ENCODE assay signal across 11 cellular contexts in the genomic region with DNA sequence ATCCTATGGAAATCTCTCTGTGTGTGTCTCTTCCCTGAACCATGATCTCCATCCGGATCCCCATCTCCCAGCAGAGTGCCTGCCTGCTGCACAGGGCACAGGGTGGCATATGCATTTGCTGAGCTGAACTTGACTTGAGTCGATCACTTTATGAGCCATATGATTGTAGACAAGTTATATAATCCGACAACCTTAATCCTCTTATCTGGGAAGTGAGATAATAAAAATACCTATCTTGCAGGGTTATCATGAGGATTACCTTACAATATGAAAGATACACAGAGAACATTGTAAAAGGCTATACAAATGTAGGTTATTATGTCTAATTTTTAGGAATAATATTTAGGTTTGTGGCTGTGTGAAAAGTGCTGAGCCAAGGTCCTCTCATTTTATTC.
A peak's percentile ranks its signal among the peaks of the same experiment; 100 is the strongest.
DNase-seq lines count a peak whose midpoint lies in the region; ATAC-seq, FAIRE-seq and TF ChIP-seq lines count a peak whose summit lies in the region.
"Had no signal": no experiment of that assay in that cellular context is flagged by ENCODE, and none has a peak within 500 bp of the region (broad histone marks: within the 10 kb centered on the region; RNA-seq: fewer than 3 reads in every experiment).

No MANE protein-coding gene starts in this region.

- H3K36me3 ChIP-seq in HepG2 (replicated peaks in 1 of 2; ENCODE audit: control insufficient read depth in 1 of 2, insufficient read depth in 2 of 2, low read length in 2 of 2) (no peaks in the 10 kb centered on the region), right lobe of liver (no peaks in the 10 kb centered on the region), WERI-Rb-1 (no peaks in the 10 kb centered on the region), mucosa of descending colon (ENCODE audit: low read depth) (no peaks in the 10 kb centered on the region), uterus (no peaks in the 10 kb centered on the region), BE2C (no peaks in the 10 kb centered on the region)
- H3K36me3 ChIP-seq: brain microvascular endothelial cell, esophagus squamous epithelium had no signal

- ATAC-seq in HepG2 (no peak), right lobe of liver (no peak), mucosa of descending colon (peak; percentile 80)
- no peak for ATAC-seq in activated T-cell treated with anti-CD3 and anti-CD28 coated beads, Interleukin-2, amount 50 U/mL, for 72 hours (replicated peaks in 1 of 2)

- no peaks in the 10 kb centered on the region for H3K27me3 Mint-ChIP-seq in activated T-cell treated with anti-CD3 and anti-CD28 coated beads, Interleukin-2, amount 50 U/mL, for 72 hours (ENCODE audit: low read depth)

- H3K9me3 Mint-ChIP-seq in activated T-cell treated with anti-CD3 and anti-CD28 coated beads, Interleukin-2, amount 50 U/mL, for 72 hours, result no peaks in the 10 kb centered on the region
- H3K9me3 Mint-ChIP-seq: mesothelial cell of epicardium had no signal

- no peaks in the 10 kb centered on the region for H3K79me2 ChIP-seq in HepG2 (ENCODE audit: insufficient read depth, low read length)

- CTCF ChIA-PET in HepG2 (lab: Yijun Ruan, JAX; ENCODE audit: low intra/inter-chr PET ratio, low total read pairs), result interaction anchor here (1.5 to 2.6 kb wide), 2 partner anchors 39 to 170 kb away, joined by 13 to 19 read pairs; no protein-coding TSS in a partner anchor

- H3K36me3 Mint-ChIP-seq in activated T-cell treated with anti-CD3 and anti-CD28 coated beads, Interleukin-2, amount 50 U/mL, for 72 hours (ENCODE audit: insufficient read depth in 2 of 2), result no peaks in the 10 kb centered on the region
- H3K36me3 Mint-ChIP-seq: mesothelial cell of epicardium had no signal

- no peak for TF ChIP-seq CTCF in HepG2 (CRISPR knock-in tag; IDR thresholded peaks at IDR 0.05)
- TF ChIP-seq CTCF in right lobe of liver (IDR thresholded peaks at IDR 0.05), result no peak
- no peak for TF ChIP-seq CTCF in WERI-Rb-1 (IDR thresholded peaks at IDR 0.05; ENCODE audit: low read depth, low read length)
- no peak for TF ChIP-seq CTCF in mucosa of descending colon (IDR thresholded peaks at IDR 0.05)
- TF ChIP-seq CTCF in uterus (IDR thresholded peaks at IDR 0.05), result no peak
- TF ChIP-seq CTCF in BE2C (IDR thresholded peaks at IDR 0.05; ENCODE audit: low read depth, low read length), result no peak

- H3K4me3 ChIP-seq in HepG2 (replicated peaks in 1 of 3; ENCODE audit: insufficient read depth in 1 of 3, low read depth in 2 of 3, low read length in 3 of 3) (no peak overlapping the region), right lobe of liver (no peak overlapping the region), WERI-Rb-1 (ENCODE audit: low read depth, low read length) (no peak overlapping the region), mucosa of descending colon (no peak overlapping the region), uterus (no peak overlapping the region), BE2C (ENCODE audit: low read depth, low read length) (no peak overlapping the region)

- DNase-seq in HepG2 (ENCODE audit: low spot score) (no peak), right lobe of liver (no peak), WERI-Rb-1 (no peak), mucosa of descending colon (peak in 2 of 3 donors; percentile 36 to 41), uterus (no peak), NCI-H2029 treated with DMSO at 0.1 percent for 48 hours (lab: John Stamatoyannopoulos, UW) (no peak), BE2C (no peak)
- DNase-seq in activated T-cell treated with anti-CD3 and anti-CD28 coated beads, Interleukin-2, amount 50 U/mL, for 72 hours, result no peak

- no peak for TF ChIP-seq RAD21 in HepG2 (CRISPR knock-in tag; IDR thresholded peaks at IDR 0.05)

- POLR2A ChIA-PET in HepG2 (lab: Yijun Ruan, JAX), result interaction anchor here (1.1 to 1.4 kb wide), 2 partner anchors 176 to 887 kb away, joined by 3 to 4 read pairs; partner anchors contain the start of genes DCPS and STT3A

- no peak for FAIRE-seq in HepG2 (lab: Jason Lieb, UNC)

- intact Hi-C loops in HepG2 (cut with micrococcal nuclease; ENCODE audit: unreplicated experiment) (loop anchor here (1.0 kb wide), 2 partner anchors 39 to 170 kb away; no protein-coding TSS in a partner anchor), right lobe of liver (cut with DNase I) (no loop called here), mucosa of descending colon (cut with DNase I, micrococcal nuclease) (loop anchor here in 1 of 2 donors (2.0 kb wide), 2 partner anchors 39 to 169 kb away; no protein-coding TSS in a partner anchor), uterus (cut with DNase I; ENCODE audit: low total_unique reads) (loop anchor here (2.0 kb wide), 1 partner anchor 39 kb away; no protein-coding TSS in a partner anchor)

- H3K9me3 ChIP-seq in HepG2 (ENCODE audit: low read length) (no peaks in the 10 kb centered on the region), right lobe of liver (no peaks in the 10 kb centered on the region), WERI-Rb-1 (ENCODE audit: severe bottlenecking) (no peaks in the 10 kb centered on the region), mucosa of descending colon (no peaks in the 10 kb centered on the region), uterus (no peaks in the 10 kb centered on the region), BE2C (no peaks in the 10 kb centered on the region)
- H3K9me3 ChIP-seq: esophagus squamous epithelium had no signal

- no peak overlapping the region for H3K27ac ChIP-seq in HepG2 (ENCODE audit: extremely low read length, insufficient read depth, low read length)
- no peak overlapping the region for H3K27ac ChIP-seq in right lobe of liver
- peak overlapping the region; percentile 84 for H3K27ac ChIP-seq in WERI-Rb-1
- H3K27ac ChIP-seq in uterus, result peak overlapping the region; percentile 68 to 69
- H3K27ac ChIP-seq: brain microvascular endothelial cell had no signal

- H3K4me3 Mint-ChIP-seq in activated T-cell treated with anti-CD3 and anti-CD28 coated beads, Interleukin-2, amount 50 U/mL, for 72 hours, result no peak overlapping the region

- H3K4me1 Mint-ChIP-seq in activated T-cell treated with anti-CD3 and anti-CD28 coated beads, Interleukin-2, amount 50 U/mL, for 72 hours (ENCODE audit: low read depth), result peaks cover 21% of the 10 kb centered on the region

- H3K27me3 ChIP-seq in HepG2 (ENCODE audit: control insufficient read depth in 1 of 2, insufficient read depth in 2 of 2, low read length in 2 of 2) (peaks cover 2 to 43% of the 10 kb centered on the region in 2 experiments; a peak in 3 of 5 replicates), right lobe of liver (no peaks in the 10 kb centered on the region), WERI-Rb-1 (ENCODE audit: insufficient read depth, low read depth, severe bottlenecking) (no peaks in the 10 kb centered on the region), uterus (no peaks in the 10 kb centered on the region), BE2C (no peaks in the 10 kb centered on the region)
- H3K27me3 ChIP-seq: brain microvascular endothelial cell, esophagus squamous epithelium had no signal

- peaks cover 15% of the 10 kb centered on the region for H3K4me1 ChIP-seq in HepG2 (ENCODE audit: insufficient read depth, low read length)
- H3K4me1 ChIP-seq in right lobe of liver, result peaks cover 0 to 4% (median 2%) of the 10 kb centered on the region in 4 donors
- peaks cover 18% of the 10 kb centered on the region for H3K4me1 ChIP-seq in mucosa of descending colon (ENCODE audit: low read depth)
- no peaks in the 10 kb centered on the region for H3K4me1 ChIP-seq in uterus
- peaks cover 12% of the 10 kb centered on the region for H3K4me1 ChIP-seq in BE2C

- no TSS peak for BruUV-seq in HepG2 (replicated peaks; lab: Mats Ljungman, UMichigan)

- no peak overlapping the region for H3K27ac Mint-ChIP-seq in activated T-cell treated with anti-CD3 and anti-CD28 coated beads, Interleukin-2, amount 50 U/mL, for 72 hours

- 90% methylated on average over 3 of the region's 3 CpGs for WGBS in HepG2 (ENCODE audit: low lambda C conversion rate)
- 87% methylated on average over 3 of the region's 3 CpGs for WGBS in right lobe of liver (ENCODE audit: insufficient coverage, low coverage, low lambda C conversion rate, missing lambda C conversion rate)

- no peak for TF ChIP-seq POLR2A in HepG2 (IDR thresholded peaks at IDR 0.05; ENCODE audit: insufficient read depth in 1 of 2, low read depth in 2 of 2, low read length in 2 of 2)
- TF ChIP-seq POLR2A in right lobe of liver (IDR thresholded peaks at IDR 0.05), result no peak
- TF ChIP-seq POLR2A in uterus (IDR thresholded peaks at IDR 0.05), result no peak

- in situ Hi-C loops in HepG2 (cut with HindIII; ENCODE audit: extremely low pct_ligation_motif_present, low pct_unique_long_range_greater_than_20kb), result no loop called here

- H3K9ac ChIP-seq in HepG2 (ENCODE audit: insufficient read depth, low read depth, low read length), result no peak overlapping the region

- no peak overlapping the region for H3K4me2 ChIP-seq in HepG2 (ENCODE audit: low read depth, low read length)

- no peaks in the 10 kb centered on the region for H4K20me1 ChIP-seq in HepG2 (ENCODE audit: insufficient read depth, low read length)

- TF ChIP-seq EP300 in HepG2 (IDR thresholded peaks at IDR 0.05; ENCODE audit: low read depth in 2 of 2, low read length in 2 of 2) (no peak), HepG2 (CRISPR knock-in tag; IDR thresholded peaks at IDR 0.05; ENCODE audit: borderline replicate concordance) (no peak)

- H2AFZ ChIP-seq in HepG2 (ENCODE audit: low read length), result no peak overlapping the region

TF ChIP-seq in HepG2, 621 proteins besides CTCF, POLR2A, EP300 and RAD21:
- TF ChIP-seq CBX5 (CRISPR knock-in tag; IDR thresholded peaks at IDR 0.05; ENCODE audit: borderline replicate concordance) (no peak), ZBTB33 (CRISPR knock-in tag; IDR thresholded peaks at IDR 0.05) (no peak), ZIK1 (CRISPR knock-in tag; IDR thresholded peaks at IDR 0.05; ENCODE audit: borderline replicate concordance, low read depth) (0 out of 2 replicates have a peak, but pooled peaks have one; percentile 19)

Comparison
In these comparisons a context has a peak if more than half of its experiments do, and no peak if none do; other contexts are left out.
1. intact Hi-C loops: an anchor here in HepG2 (1.0 kb wide) and uterus (2.0 kb wide); none called in right lobe of liver.
2. DNase-seq: peak in mucosa of descending colon (2 of 3); none in HepG2 (single experiment), right lobe of liver (0 of 3), WERI-Rb-1 (single experiment), uterus (0 of 2), NCI-H2029 treated with DMSO at 0.1 percent for 48 hours (single experiment), activated T-cell treated with anti-CD3 and anti-CD28 coated beads, Interleukin-2, amount 50 U/mL, for 72 hours (0 of 2) and BE2C (single experiment).
3. H3K27ac ChIP-seq: peak in WERI-Rb-1 (single experiment) and uterus (2 of 2); none in HepG2 (single experiment) and right lobe of liver (0 of 3).